ENCODE assay signal across 19 cellular contexts in the genomic region with DNA sequence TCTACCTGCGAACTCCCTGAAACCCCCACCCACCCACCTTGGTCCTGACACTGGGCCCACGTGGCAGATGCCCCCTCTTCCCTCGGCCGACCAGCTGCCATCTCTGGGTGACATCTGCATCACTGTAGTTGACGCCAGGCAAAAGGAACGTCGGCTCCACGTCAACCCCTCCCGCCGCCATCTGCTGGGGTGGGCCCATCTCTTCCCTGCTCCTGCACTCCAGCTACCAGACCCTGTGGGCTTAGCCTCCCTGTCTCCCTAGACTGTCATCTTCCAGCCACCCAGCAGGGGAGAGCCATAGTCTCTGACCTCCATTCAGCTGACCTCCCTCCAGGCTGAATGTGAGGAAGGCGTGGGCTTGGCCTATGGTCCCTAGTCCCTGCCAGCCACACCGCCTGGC. TPM values are rescaled to one million over a fixed set of nuclear protein-coding genes. Genes with fewer than 3 reads are reported as not detected.
A peak's percentile ranks its signal among the peaks of the same experiment; 100 is the strongest.
DNase-seq lines count a peak whose midpoint lies in the region; ATAC-seq, FAIRE-seq and TF ChIP-seq lines count a peak whose summit lies in the region.
"Had no signal": no experiment of that assay in that cellular context is flagged by ENCODE, and none has a peak within 500 bp of the region (broad histone marks: within the 10 kb centered on the region; RNA-seq: fewer than 3 reads in every experiment).

No MANE protein-coding gene starts in this region.

- FAIRE-seq in HepG2 (lab: Jason Lieb, UNC), result no peak
- FAIRE-seq: GM19239 had no signal

- no peak overlapping the region for H2BK15ac ChIP-seq in mesenchymal stem cell (ENCODE audit: low read depth, poor library complexity, severe bottlenecking)

- peaks cover 3 to 13% of the 10 kb centered on the region in 2 experiments; a peak in 4 of 5 replicates for H3K36me3 ChIP-seq in HepG2 (replicated peaks in 1 of 2; ENCODE audit: control insufficient read depth in 1 of 2, insufficient read depth in 2 of 2, low read length in 2 of 2)
- no peaks in the 10 kb centered on the region for H3K36me3 ChIP-seq in right lobe of liver
- H3K36me3 ChIP-seq in mesenchymal stem cell (ENCODE audit: control insufficient read depth in 1 of 2, insufficient read depth in 2 of 2, low read depth in 1 of 2, low read length in 2 of 2), result peaks cover 22 to 58% of the 10 kb centered on the region in 2 experiments
- H3K36me3 ChIP-seq in upper lobe of left lung, result peaks cover 0 to 29% (median 13%) of the 10 kb centered on the region in 4 donors

- intact Hi-C loops in HepG2 (cut with micrococcal nuclease; ENCODE audit: unreplicated experiment) (no loop called here), right lobe of liver (cut with DNase I) (no loop called here)

- no peak overlapping the region for H2AK5ac ChIP-seq in mesenchymal stem cell (ENCODE audit: low read length, severe bottlenecking)

- H3K23ac ChIP-seq in mesenchymal stem cell (ENCODE audit: low read length in 2 of 2), result no peak overlapping the region

- no peak overlapping the region for H4K8ac ChIP-seq in mesenchymal stem cell (ENCODE audit: low read length)

- no peak overlapping the region for H2BK120ac ChIP-seq in mesenchymal stem cell (ENCODE audit: low read depth, low read length)

- ATAC-seq in HepG2 (peak; percentile 16; the same call in 2 of the 3 replicates), right lobe of liver (no peak), upper lobe of left lung (ENCODE audit: low FRiP score in 2 of 2) (no peak)

- peak overlapping the region; percentile 49 for H4K91ac ChIP-seq in mesenchymal stem cell (ENCODE audit: low read length)

- BruUV-seq in HepG2 (replicated peaks; lab: Mats Ljungman, UMichigan), result no TSS peak

- no peak overlapping the region for H3K18ac ChIP-seq in mesenchymal stem cell (ENCODE audit: low read depth in 1 of 2, low read length in 2 of 2)

- in situ Hi-C loops in HepG2 (cut with HindIII; ENCODE audit: extremely low pct_ligation_motif_present, low pct_unique_long_range_greater_than_20kb), result loop anchor here (10.0 kb wide), 1 partner anchor 166 kb away; no protein-coding TSS in a partner anchor

- CTCF ChIA-PET in HepG2 (lab: Yijun Ruan, JAX; ENCODE audit: low intra/inter-chr PET ratio, low total read pairs), result no interaction called here

- H2BK5ac ChIP-seq in mesenchymal stem cell (ENCODE audit: low read depth, low read length, poor library complexity, severe bottlenecking), result no peak overlapping the region

- peak overlapping the region in 1 of 2 experiments; percentile 22 for H3K14ac ChIP-seq in mesenchymal stem cell (ENCODE audit: low read length in 2 of 2)

- no peaks in the 10 kb centered on the region for H3K79me2 ChIP-seq in HepG2 (ENCODE audit: insufficient read depth, low read length)

- H3K9ac ChIP-seq in HepG2 (ENCODE audit: insufficient read depth, low read depth, low read length) (no peak overlapping the region), mesenchymal stem cell (ENCODE audit: low read length) (no peak overlapping the region)

- TF ChIP-seq CTCF in HepG2 (CRISPR knock-in tag; IDR thresholded peaks at IDR 0.05), result no peak
- no peak for TF ChIP-seq CTCF in right lobe of liver (IDR thresholded peaks at IDR 0.05)
- TF ChIP-seq CTCF in upper lobe of left lung (IDR thresholded peaks at IDR 0.05), result no peak

- H3K9me3 ChIP-seq in HepG2 (ENCODE audit: low read length) (no peaks in the 10 kb centered on the region), right lobe of liver (no peaks in the 10 kb centered on the region), mesenchymal stem cell (ENCODE audit: control insufficient read depth, low read length) (no peaks in the 10 kb centered on the region), upper lobe of left lung (no peaks in the 10 kb centered on the region)

- no peak for TF ChIP-seq EP300 in HepG2 (IDR thresholded peaks at IDR 0.05; ENCODE audit: low read depth in 2 of 2, low read length in 2 of 2)
- no peak for TF ChIP-seq EP300 in HepG2 (CRISPR knock-in tag; IDR thresholded peaks at IDR 0.05; ENCODE audit: borderline replicate concordance)
- TF ChIP-seq EP300 in upper lobe of left lung (IDR thresholded peaks at IDR 0.05), result no peak

- no peak overlapping the region for H3K4me3 ChIP-seq in HepG2 (replicated peaks in 1 of 3; ENCODE audit: insufficient read depth in 1 of 3, low read depth in 2 of 3, low read length in 3 of 3)
- H3K4me3 ChIP-seq in right lobe of liver, result no peak overlapping the region
- H3K4me3 ChIP-seq in mesenchymal stem cell (ENCODE audit: insufficient read depth in 1 of 2, low read depth in 1 of 2, low read length in 2 of 2), result no peak overlapping the region
- no peak overlapping the region for H3K4me3 ChIP-seq in upper lobe of left lung

- no peak overlapping the region for H2AFZ ChIP-seq in HepG2 (ENCODE audit: low read length)
- no peak overlapping the region for H2AFZ ChIP-seq in mesenchymal stem cell (ENCODE audit: low read depth, low read length)

- DNase-seq in HepG2 (ENCODE audit: low spot score), result no peak
- no peak for DNase-seq in right lobe of liver
- DNase-seq in NCI-H82 (lab: John Stamatoyannopoulos, UW), result peak; percentile 92
- DNase-seq in mesenchymal stem cell, result no peak
- no peak for DNase-seq in NCI-H748 treated with DMSO at 0.1 percent for 48 hours (lab: John Stamatoyannopoulos, UW)
- DNase-seq in NCI-H1048 (lab: John Stamatoyannopoulos, UW), result no peak
- DNase-seq in upper lobe of left lung, result no peak
- DNase-seq: DMS153; EL; KBM-7; MV-4-11; NCI-H1417 treated with DMSO at 0.1 percent for 48 hours; NCI-H2029 treated with DMSO at 0.1 percent for 48 hours; NCI-H2227 treated with DMSO at 0.1 percent for 48 hours; NCI-H526; NK-92 treated with Interleukin-12 subunit alpha and Interleukin-12 subunit beta, amount 100 ng/mL, for 24 hours; SHP77 treated with DMSO at 0.1 percent for 48 hours had no signal

- TF ChIP-seq POLR2A in HepG2 (IDR thresholded peaks at IDR 0.05; ENCODE audit: insufficient read depth in 1 of 2, low read depth in 2 of 2, low read length in 2 of 2) (no peak), right lobe of liver (IDR thresholded peaks at IDR 0.05) (no peak), upper lobe of left lung (IDR thresholded peaks at IDR 0.05) (no peak)

- H3K4me1 ChIP-seq in HepG2 (ENCODE audit: insufficient read depth, low read length), result no peaks in the 10 kb centered on the region
- no peaks in the 10 kb centered on the region for H3K4me1 ChIP-seq in right lobe of liver
- H3K4me1 ChIP-seq in mesenchymal stem cell (ENCODE audit: control insufficient read depth, insufficient read depth, low read depth, low read length), result peaks cover 9% of the 10 kb centered on the region
- no peaks in the 10 kb centered on the region for H3K4me1 ChIP-seq in upper lobe of left lung

- POLR2A ChIA-PET in HepG2 (lab: Yijun Ruan, JAX), result no interaction called here

- H3K27ac ChIP-seq in HepG2 (ENCODE audit: extremely low read length, insufficient read depth, low read length) (no peak overlapping the region), right lobe of liver (no peak overlapping the region), mesenchymal stem cell (ENCODE audit: low read length, poor library complexity, severe bottlenecking) (no peak overlapping the region), upper lobe of left lung (no peak overlapping the region)
- H3K27ac ChIP-seq: C4-2B had no signal

- H3K4me2 ChIP-seq in HepG2 (ENCODE audit: low read depth, low read length), result no peak overlapping the region
- no peak overlapping the region for H3K4me2 ChIP-seq in mesenchymal stem cell (ENCODE audit: low read length, poor library complexity, severe bottlenecking)

- peak overlapping the region in 1 of 2 experiments; percentile 23 for H2BK12ac ChIP-seq in mesenchymal stem cell (ENCODE audit: low read length in 2 of 2)

- WGBS in HepG2 (ENCODE audit: low lambda C conversion rate), result 97% methylated on average over 12 of the region's 12 CpGs
- 90% methylated on average over 2 of the region's 12 CpGs for WGBS in right lobe of liver (ENCODE audit: insufficient coverage, low coverage, low lambda C conversion rate, missing lambda C conversion rate)
- 95% methylated on average over 12 of the region's 12 CpGs for WGBS in mesenchymal stem cell
- 96% methylated on average over 10 to 12 of the region's 12 CpGs for WGBS in upper lobe of left lung, 2 donors

- H3K4ac ChIP-seq in mesenchymal stem cell (ENCODE audit: low read depth in 1 of 2, low read length in 2 of 2), result no peak overlapping the region

- no peak for TF ChIP-seq RAD21 in HepG2 (CRISPR knock-in tag; IDR thresholded peaks at IDR 0.05)

- no peaks in the 10 kb centered on the region for H4K20me1 ChIP-seq in HepG2 (ENCODE audit: insufficient read depth, low read length)

- H3K27me3 ChIP-seq in HepG2 (ENCODE audit: control insufficient read depth in 1 of 2, insufficient read depth in 2 of 2, low read length in 2 of 2), result no peaks in the 10 kb centered on the region
- H3K27me3 ChIP-seq in right lobe of liver, result no peaks in the 10 kb centered on the region
- H3K27me3 ChIP-seq in mesenchymal stem cell (ENCODE audit: control insufficient read depth in 1 of 2, insufficient read depth in 1 of 2, low read length in 2 of 2), result no peaks in the 10 kb centered on the region
- no peaks in the 10 kb centered on the region for H3K27me3 ChIP-seq in upper lobe of left lung

- peaks cover 12% of the 10 kb centered on the region for H3K79me1 ChIP-seq in mesenchymal stem cell (replicated peaks; ENCODE audit: low read length, poor library complexity, severe bottlenecking)

RNA-seq across cellular contexts. Expression of a gene that starts 21.3 kb away (rescaled TPM):
- 39.6 and 65.1 TPM in 2 replicates for total RNA-seq in HepG2 (2016; rRNA removed; fragmentation: Illumina TruSeq; extraction: Trizol)
- 33.8 and 46.6 TPM in 2 replicates for total RNA-seq in HepG2 (2016; cell fraction: cytosol; rRNA removed; fragmentation: Illumina TruSeq; extraction: Trizol; ENCODE audit: low read depth)
- total RNA-seq in HepG2 (2016; cell fraction: insoluble cytoplasmic fraction; rRNA removed; fragmentation: Illumina TruSeq; extraction: Trizol), result 38.9 and 71.7 TPM in 2 replicates
- total RNA-seq in HepG2 (2016; cell fraction: membrane; rRNA removed; fragmentation: Illumina TruSeq; extraction: Trizol), result 45.9 and 51.6 TPM in 2 replicates
- 60.6 and 61.3 TPM in 2 replicates for total RNA-seq in HepG2 (2016; cell fraction: nucleus; rRNA removed; fragmentation: Illumina TruSeq; extraction: Trizol)
- 93.6 and 102 TPM in 2 replicates for polyA plus RNA-seq in HepG2 (2011; rRNA removed)
- 113 and 124 TPM in 2 replicates for polyA plus RNA-seq in HepG2 (2011; cell fraction: cytosol; rRNA removed)
- 70.7 and 76.1 TPM in 2 replicates for polyA plus RNA-seq in HepG2 (2011; cell fraction: nucleus; rRNA removed)
- polyA plus RNA-seq in HepG2 (2012), result 49.7 and 66.2 TPM in 2 replicates
- 34.4 and 49.9 TPM in 2 replicates for polyA plus RNA-seq in HepG2 (2016; cell fraction: cytosol; fragmentation: Illumina TruSeq; extraction: Trizol; ENCODE audit: low read depth)
- polyA plus RNA-seq in HepG2 (2016; cell fraction: insoluble cytoplasmic fraction; fragmentation: Illumina TruSeq; extraction: Trizol; ENCODE audit: low read depth), result 41.0 and 42.5 TPM in 2 replicates
- polyA plus RNA-seq in HepG2 (2016; cell fraction: membrane; fragmentation: Illumina TruSeq; extraction: Trizol; ENCODE audit: low read depth), result 38.3 and 51.4 TPM in 2 replicates
- 96.7 and 105 TPM in 2 replicates for polyA plus RNA-seq in HepG2 (2016; cell fraction: nucleus; fragmentation: Illumina TruSeq; extraction: Trizol; ENCODE audit: insufficient read depth, low read depth)
- 40.3 and 91.1 TPM in 2 replicates for polyA minus RNA-seq in HepG2 (2011; rRNA and poly(A)+ RNA removed; ENCODE audit: low replicate concordance)
- polyA minus RNA-seq in HepG2 (2011; cell fraction: cytosol; rRNA and poly(A)+ RNA removed), result 32.6 and 33.2 TPM in 2 replicates
- polyA minus RNA-seq in HepG2 (2011; cell fraction: nucleus; rRNA and poly(A)+ RNA removed), result 25.8 and 26.1 TPM in 2 replicates
- 100 to 1,000 TPM in 1 of 6 experiments, 10 to 100 TPM in 5; 61.1 to 157 (median 78.7) TPM for total RNA-seq in right lobe of liver
- polyA plus RNA-seq in mesenchymal stem cell (2013, experiment 1 of 2), result 67.7 TPM
- 65.9 TPM for polyA plus RNA-seq in mesenchymal stem cell (2013, experiment 2 of 2)
- 100 to 1,000 TPM in 1 of 6 donors, 10 to 100 TPM in 5; 34.6 to 144 (median 59.1) TPM for total RNA-seq in upper lobe of left lung

RNA-seq across cellular contexts. Expression of a gene that starts 36.4 kb away (rescaled TPM):
- total RNA-seq in HepG2 (2016; rRNA removed; fragmentation: Illumina TruSeq; extraction: Trizol) (25.7 and 25.9 TPM in 2 replicates), right lobe of liver (10 to 100 TPM; 41.4 to 66.7 (median 53.8) TPM), upper lobe of left lung (100 to 1,000 TPM in 3 of 6 donors, 10 to 100 TPM in 3; 55.7 to 273 (median 103) TPM)
- 22.1 and 25.6 TPM in 2 replicates for total RNA-seq in HepG2 (2016; cell fraction: cytosol; rRNA removed; fragmentation: Illumina TruSeq; extraction: Trizol; ENCODE audit: low read depth)
- 21.5 and 27.6 TPM in 2 replicates for total RNA-seq in HepG2 (2016; cell fraction: insoluble cytoplasmic fraction; rRNA removed; fragmentation: Illumina TruSeq; extraction: Trizol)
- 26.2 and 26.6 TPM in 2 replicates for total RNA-seq in HepG2 (2016; cell fraction: membrane; rRNA removed; fragmentation: Illumina TruSeq; extraction: Trizol)
- total RNA-seq in HepG2 (2016; cell fraction: nucleus; rRNA removed; fragmentation: Illumina TruSeq; extraction: Trizol), result 26.6 and 31.5 TPM in 2 replicates
- 74.5 and 75.7 TPM in 2 replicates for polyA plus RNA-seq in HepG2 (2011; rRNA removed)
- 39.6 and 44.6 TPM in 2 replicates for polyA plus RNA-seq in HepG2 (2011; cell fraction: cytosol; rRNA removed)
- 182 and 223 TPM in 2 replicates for polyA plus RNA-seq in HepG2 (2011; cell fraction: nucleus; rRNA removed)
- polyA plus RNA-seq in HepG2 (2012), result 56.1 and 60.7 TPM in 2 replicates
- polyA plus RNA-seq in HepG2 (2016; cell fraction: cytosol; fragmentation: Illumina TruSeq; extraction: Trizol; ENCODE audit: low read depth), result 7.3 and 8.2 TPM in 2 replicates
- polyA plus RNA-seq in HepG2 (2016; cell fraction: insoluble cytoplasmic fraction; fragmentation: Illumina TruSeq; extraction: Trizol; ENCODE audit: low read depth), result 31.3 and 36.3 TPM in 2 replicates
- polyA plus RNA-seq in HepG2 (2016; cell fraction: membrane; fragmentation: Illumina TruSeq; extraction: Trizol; ENCODE audit: low read depth), result 16.2 and 21.0 TPM in 2 replicates
- polyA plus RNA-seq in HepG2 (2016; cell fraction: nucleus; fragmentation: Illumina TruSeq; extraction: Trizol; ENCODE audit: insufficient read depth, low read depth), result 75.2 and 92.2 TPM in 2 replicates
- 90.1 and 145 TPM in 2 replicates for polyA minus RNA-seq in HepG2 (2011; rRNA and poly(A)+ RNA removed; ENCODE audit: low replicate concordance)
- polyA minus RNA-seq in HepG2 (2011; cell fraction: cytosol; rRNA and poly(A)+ RNA removed), result 78.0 and 102 TPM in 2 replicates
- polyA minus RNA-seq in HepG2 (2011; cell fraction: nucleus; rRNA and poly(A)+ RNA removed), result 65.8 and 74.2 TPM in 2 replicates
- polyA plus RNA-seq in mesenchymal stem cell (2013, experiment 1 of 2), result 75.8 TPM
- polyA plus RNA-seq in mesenchymal stem cell (2013, experiment 2 of 2), result 83.6 TPM

RNA-seq across cellular contexts. Expression of a gene that starts 46.6 kb away (rescaled TPM):
- 13.2 and 31.7 TPM in 2 replicates for total RNA-seq in HepG2 (2016; rRNA removed; fragmentation: Illumina TruSeq; extraction: Trizol)
- total RNA-seq in HepG2 (2016; cell fraction: cytosol; rRNA removed; fragmentation: Illumina TruSeq; extraction: Trizol; ENCODE audit: low read depth), result 8.9 and 10.0 TPM in 2 replicates
- total RNA-seq in HepG2 (2016; cell fraction: insoluble cytoplasmic fraction; rRNA removed; fragmentation: Illumina TruSeq; extraction: Trizol), result 12.0 and 31.8 TPM in 2 replicates
- total RNA-seq in HepG2 (2016; cell fraction: membrane; rRNA removed; fragmentation: Illumina TruSeq; extraction: Trizol), result 11.0 and 13.5 TPM in 2 replicates
- 26.1 and 32.6 TPM in 2 replicates for total RNA-seq in HepG2 (2016; cell fraction: nucleus; rRNA removed; fragmentation: Illumina TruSeq; extraction: Trizol)
- polyA plus RNA-seq in HepG2 (2011; rRNA removed), result 68.3 and 88.5 TPM in 2 replicates
- polyA plus RNA-seq in HepG2 (2011; cell fraction: cytosol; rRNA removed), result 60.2 and 113 TPM in 2 replicates
- 232 and 327 TPM in 2 replicates for polyA plus RNA-seq in HepG2 (2011; cell fraction: nucleus; rRNA removed)
- 22.7 and 28.5 TPM in 2 replicates for polyA plus RNA-seq in HepG2 (2012)
- polyA plus RNA-seq in HepG2 (2016; cell fraction: cytosol; fragmentation: Illumina TruSeq; extraction: Trizol; ENCODE audit: low read depth), result 10.4 TPM in 2 replicates
- 11.8 and 12.7 TPM in 2 replicates for polyA plus RNA-seq in HepG2 (2016; cell fraction: insoluble cytoplasmic fraction; fragmentation: Illumina TruSeq; extraction: Trizol; ENCODE audit: low read depth)
- 8.5 and 12.0 TPM in 2 replicates for polyA plus RNA-seq in HepG2 (2016; cell fraction: membrane; fragmentation: Illumina TruSeq; extraction: Trizol; ENCODE audit: low read depth)
- 59.4 and 62.8 TPM in 2 replicates for polyA plus RNA-seq in HepG2 (2016; cell fraction: nucleus; fragmentation: Illumina TruSeq; extraction: Trizol; ENCODE audit: insufficient read depth, low read depth)
- polyA minus RNA-seq in HepG2 (2011; rRNA and poly(A)+ RNA removed; ENCODE audit: low replicate concordance), result 59.6 and 124 TPM in 2 replicates
- 24.9 and 25.9 TPM in 2 replicates for polyA minus RNA-seq in HepG2 (2011; cell fraction: cytosol; rRNA and poly(A)+ RNA removed)
- 16.4 and 16.9 TPM in 2 replicates for polyA minus RNA-seq in HepG2 (2011; cell fraction: nucleus; rRNA and poly(A)+ RNA removed)
- 10 to 100 TPM; 14.9 to 80.6 (median 30.5) TPM for total RNA-seq in right lobe of liver
- polyA plus RNA-seq in mesenchymal stem cell (2013, experiment 1 of 2), result 121 TPM
- 117 TPM for polyA plus RNA-seq in mesenchymal stem cell (2013, experiment 2 of 2)
- 100 to 1,000 TPM in 5 of 6 donors, 10 to 100 TPM in 1; 91.3 to 181 (median 169) TPM for total RNA-seq in upper lobe of left lung

RNA-seq across cellular contexts. Expression of a gene that starts 46.9 kb away (rescaled TPM):
- total RNA-seq in HepG2 (2016; rRNA removed; fragmentation: Illumina TruSeq; extraction: Trizol) (114 and 146 TPM in 2 replicates), right lobe of liver (10 to 100 TPM; 34.5 to 88.1 (median 72.9) TPM), upper lobe of left lung (100 to 1,000 TPM in 3 of 6 donors, 10 to 100 TPM in 3; 34.1 to 168 (median 102) TPM)
- 37.0 and 48.5 TPM in 2 replicates for total RNA-seq in HepG2 (2016; cell fraction: cytosol; rRNA removed; fragmentation: Illumina TruSeq; extraction: Trizol; ENCODE audit: low read depth)
- 113 and 136 TPM in 2 replicates for total RNA-seq in HepG2 (2016; cell fraction: insoluble cytoplasmic fraction; rRNA removed; fragmentation: Illumina TruSeq; extraction: Trizol)
- total RNA-seq in HepG2 (2016; cell fraction: membrane; rRNA removed; fragmentation: Illumina TruSeq; extraction: Trizol), result 68.6 and 79.8 TPM in 2 replicates
- total RNA-seq in HepG2 (2016; cell fraction: nucleus; rRNA removed; fragmentation: Illumina TruSeq; extraction: Trizol), result 34.9 and 39.5 TPM in 2 replicates
- 104 and 115 TPM in 2 replicates for polyA plus RNA-seq in HepG2 (2011; rRNA removed)
- 35.1 and 78.0 TPM in 2 replicates for polyA plus RNA-seq in HepG2 (2011; cell fraction: cytosol; rRNA removed)
- 44.7 and 47.4 TPM in 2 replicates for polyA plus RNA-seq in HepG2 (2011; cell fraction: nucleus; rRNA removed)
- 57.4 and 93.8 TPM in 2 replicates for polyA plus RNA-seq in HepG2 (2012)
- polyA plus RNA-seq in HepG2 (2016; cell fraction: cytosol; fragmentation: Illumina TruSeq; extraction: Trizol; ENCODE audit: low read depth), result 58.6 and 89.5 TPM in 2 replicates
- 221 and 225 TPM in 2 replicates for polyA plus RNA-seq in HepG2 (2016; cell fraction: insoluble cytoplasmic fraction; fragmentation: Illumina TruSeq; extraction: Trizol; ENCODE audit: low read depth)
- 90.2 and 102 TPM in 2 replicates for polyA plus RNA-seq in HepG2 (2016; cell fraction: membrane; fragmentation: Illumina TruSeq; extraction: Trizol; ENCODE audit: low read depth)
- polyA plus RNA-seq in HepG2 (2016; cell fraction: nucleus; fragmentation: Illumina TruSeq; extraction: Trizol; ENCODE audit: insufficient read depth, low read depth), result 84.0 and 90.2 TPM in 2 replicates
- 129 and 143 TPM in 2 replicates for polyA minus RNA-seq in HepG2 (2011; rRNA and poly(A)+ RNA removed; ENCODE audit: low replicate concordance)
- polyA minus RNA-seq in HepG2 (2011; cell fraction: cytosol; rRNA and poly(A)+ RNA removed), result 35.6 and 37.0 TPM in 2 replicates
- polyA minus RNA-seq in HepG2 (2011; cell fraction: nucleus; rRNA and poly(A)+ RNA removed), result 27.3 and 33.1 TPM in 2 replicates
- 439 TPM for polyA plus RNA-seq in mesenchymal stem cell (2013, experiment 1 of 2)
- 458 TPM for polyA plus RNA-seq in mesenchymal stem cell (2013, experiment 2 of 2)

RNA-seq across cellular contexts. Expression of a gene that starts 56.5 kb away (rescaled TPM):
- total RNA-seq in HepG2 (2016; rRNA removed; fragmentation: Illumina TruSeq; extraction: Trizol), result 54.0 and 125 TPM in 2 replicates
- total RNA-seq in HepG2 (2016; cell fraction: cytosol; rRNA removed; fragmentation: Illumina TruSeq; extraction: Trizol; ENCODE audit: low read depth), result 31.5 and 37.4 TPM in 2 replicates
- total RNA-seq in HepG2 (2016; cell fraction: insoluble cytoplasmic fraction; rRNA removed; fragmentation: Illumina TruSeq; extraction: Trizol), result 60.0 and 126 TPM in 2 replicates
- 34.7 and 43.1 TPM in 2 replicates for total RNA-seq in HepG2 (2016; cell fraction: membrane; rRNA removed; fragmentation: Illumina TruSeq; extraction: Trizol)
- total RNA-seq in HepG2 (2016; cell fraction: nucleus; rRNA removed; fragmentation: Illumina TruSeq; extraction: Trizol), result 93.4 and 110 TPM in 2 replicates
- 197 and 287 TPM in 2 replicates for polyA plus RNA-seq in HepG2 (2011; rRNA removed)
- polyA plus RNA-seq in HepG2 (2011; cell fraction: cytosol; rRNA removed), result 200 and 252 TPM in 2 replicates
- polyA plus RNA-seq in HepG2 (2011; cell fraction: nucleus; rRNA removed), result 375 and 396 TPM in 2 replicates
- 93.8 and 141 TPM in 2 replicates for polyA plus RNA-seq in HepG2 (2012)
- polyA plus RNA-seq in HepG2 (2016; cell fraction: cytosol; fragmentation: Illumina TruSeq; extraction: Trizol; ENCODE audit: low read depth), result 36.4 and 45.9 TPM in 2 replicates
- polyA plus RNA-seq in HepG2 (2016; cell fraction: insoluble cytoplasmic fraction; fragmentation: Illumina TruSeq; extraction: Trizol; ENCODE audit: low read depth), result 54.8 and 63.7 TPM in 2 replicates
- 41.9 and 45.5 TPM in 2 replicates for polyA plus RNA-seq in HepG2 (2016; cell fraction: membrane; fragmentation: Illumina TruSeq; extraction: Trizol; ENCODE audit: low read depth)
- polyA plus RNA-seq in HepG2 (2016; cell fraction: nucleus; fragmentation: Illumina TruSeq; extraction: Trizol; ENCODE audit: insufficient read depth, low read depth), result 208 and 218 TPM in 2 replicates
- polyA minus RNA-seq in HepG2 (2011; rRNA and poly(A)+ RNA removed; ENCODE audit: low replicate concordance), result 312 and 492 TPM in 2 replicates
- 90.0 and 90.8 TPM in 2 replicates for polyA minus RNA-seq in HepG2 (2011; cell fraction: cytosol; rRNA and poly(A)+ RNA removed)
- 60.9 and 80.8 TPM in 2 replicates for polyA minus RNA-seq in HepG2 (2011; cell fraction: nucleus; rRNA and poly(A)+ RNA removed)
- 100 to 1,000 TPM in 5 of 6 experiments, 10 to 100 TPM in 1; 70.8 to 156 (median 135) TPM for total RNA-seq in right lobe of liver
- polyA plus RNA-seq in mesenchymal stem cell (2013, experiment 1 of 2), result 315 TPM
- polyA plus RNA-seq in mesenchymal stem cell (2013, experiment 2 of 2), result 301 TPM
- total RNA-seq in upper lobe of left lung, result 100 to 1,000 TPM; 179 to 545 (median 421) TPM
